8 cellular contexts compared by ENCODE assay signal in genomic region chr19:8252922-8253589, GRCh38. TPM values are rescaled to one million over a fixed set of nuclear protein-coding genes. Genes with fewer than 3 reads are reported as not detected.
A peak's percentile ranks its signal among the peaks of the same experiment; 100 is the strongest.
DNase-seq lines count a peak whose midpoint lies in the region; ATAC-seq and TF ChIP-seq lines count a peak whose summit lies in the region.

No MANE protein-coding gene starts in this region.

- DNase-seq in NCI-H1417 (lab: John Stamatoyannopoulos, UW) (peak; percentile 63 to 87 (median 69)), T-helper 22 cell (ENCODE audit: low read depth) (peak; percentile 47), amniotic epithelial cell (ENCODE audit: low read depth) (peak; percentile 58), left ventricle myocardium inferior (peak; percentile 85), retinal pigment epithelial cell (ENCODE audit: low read depth) (peak; percentile 26)

- no peaks in the 10 kb centered on the region for H3K27me3 ChIP-seq in left ventricle myocardium inferior (ENCODE audit: low read depth)

- peak; percentile 82 for TF ChIP-seq CTCF in GM12875 (IDR thresholded peaks at IDR 0.05; ENCODE audit: borderline replicate concordance, insufficient read depth, low read depth, low read length)
- TF ChIP-seq CTCF in left ventricle myocardium inferior (IDR thresholded peaks at IDR 0.05; ENCODE audit: borderline replicate concordance), result peak; percentile 97
- peak; percentile 86 for TF ChIP-seq CTCF in retinal pigment epithelial cell (conservative IDR thresholded peaks at IDR 0.05; ENCODE audit: low read depth, low read length)

- H3K4me3 ChIP-seq in GM12875 (ENCODE audit: low read depth, low read length) (no peak overlapping the region), left ventricle myocardium inferior (no peak overlapping the region), retinal pigment epithelial cell (ENCODE audit: low read length) (no peak overlapping the region)

- H3K9me3 ChIP-seq in left ventricle myocardium inferior (replicated peaks), result no peaks in the 10 kb centered on the region

- no peak overlapping the region for H3K27ac ChIP-seq in left ventricle myocardium inferior (replicated peaks)

- no peak for ATAC-seq in HG03571 (IDR thresholded peaks at IDR 0.05; ENCODE audit: unreplicated experiment)
- no peak for ATAC-seq in GM21526 (IDR thresholded peaks at IDR 0.05; ENCODE audit: low FRiP score, unreplicated experiment)

- H3K4me1 ChIP-seq in left ventricle myocardium inferior, result peaks cover 25% of the 10 kb centered on the region

- intact Hi-C loops in left ventricle myocardium inferior (cut with micrococcal nuclease), result loop anchor here (2.0 kb wide), 1 partner anchor 96 kb away; no protein-coding TSS in a partner anchor

- H3K36me3 ChIP-seq in left ventricle myocardium inferior, result peaks cover 35% of the 10 kb centered on the region

RNA-seq across cellular contexts. Expression of gene CERS4, which starts 43.9 kb away (rescaled TPM):
- total RNA-seq in left ventricle myocardium inferior, result 16.5 TPM

RNA-seq across cellular contexts. Expression of gene CD320, which starts 55.1 kb away (rescaled TPM):
- 31.8 TPM for total RNA-seq in left ventricle myocardium inferior

Comparison
In these comparisons a context has a peak if more than half of its experiments do, and no peak if none do; other contexts are left out.
1. DNase-seq: peak in every context shown above with its lines; median percentile 85 in left ventricle myocardium inferior; 69 in NCI-H1417; 58 in amniotic epithelial cell; 47 in T-helper 22 cell; 26 in retinal pigment epithelial cell.